Comparison of ENCODE assay signal across 18 cellular contexts in genomic region chr1:227917081-227917950, GRCh38. TPM values are rescaled to one million over a fixed set of nuclear protein-coding genes. Genes with fewer than 3 reads are reported as not detected.
A peak's percentile ranks its signal among the peaks of the same experiment; 100 is the strongest.
DNase-seq lines count a peak whose midpoint lies in the region; ATAC-seq lines count a peak whose summit lies in the region.
"Had no signal": no experiment of that assay in that cellular context is flagged by ENCODE, and none has a peak within 500 bp of the region (broad histone marks: within the 10 kb centered on the region; RNA-seq: fewer than 3 reads in every experiment).

No MANE protein-coding gene starts in this region.

- no peak for ATAC-seq in Right ventricle myocardium inferior
- ATAC-seq: foreskin keratinocyte, pancreas had no signal

- DNase-seq in Right ventricle myocardium inferior (ENCODE audit: missing footprints) (peak; percentile 61), cardiac septum (ENCODE audit: low spot score) (no peak), globus pallidus (ENCODE audit: low spot score) (peak; percentile 89), myocyte (ENCODE audit: low read depth) (peak; percentile 58), superior temporal gyrus (ENCODE audit: extremely low spot score) (peak; percentile 75), mucosa of gallbladder (ENCODE audit: low spot score) (no peak), NCI-H748 treated with DMSO at 0.1 percent for 48 hours (lab: John Stamatoyannopoulos, UW) (no peak)
- DNase-seq in activated T-cell treated with anti-CD3 and anti-CD28 coated beads, Interleukin-2, amount 50 U/mL, for 48 hours: no peak
- DNase-seq: 8988T; activated CD4-positive, alpha-beta T cell treated with anti-CD3 and anti-CD28 coated beads for 1 hour; activated effector memory CD4-positive, alpha-beta T cell treated with anti-CD3 and anti-CD28 coated beads, Interleukin-2, amount 50 U/mL, for 16 hours; foreskin keratinocyte; MM.1S; NCI-H187; stimulated activated naive CD4-positive, alpha-beta T cell; T-helper 9 cell had no signal

- intact Hi-C loops in Right ventricle myocardium inferior (cut with DNase I): no loop called here
- intact Hi-C loops in cardiac septum (cut with DNase I): no loop called here

RNA-seq across cellular contexts. Expression of gene WNT9A, which starts 30.4 kb away (rescaled TPM):
- total RNA-seq in Right ventricle myocardium inferior (0.73 TPM), cardiac septum (6.5 TPM), myocyte (6.5 and 10.6 TPM in 2 replicates), mucosa of gallbladder (2.2 TPM)
- 11.8 TPM for polyA plus RNA-seq in myocyte (2012)
- polyA plus RNA-seq: IgD-negative memory B cell had no signal

Comparison
In these comparisons a context has a peak if more than half of its experiments do, and no peak if none do; other contexts are left out.
1. DNase-seq: peak in Right ventricle myocardium inferior (single experiment), globus pallidus (single experiment), myocyte (single experiment) and superior temporal gyrus (single experiment); none in cardiac septum (single experiment), mucosa of gallbladder (single experiment), activated T-cell treated with anti-CD3 and anti-CD28 coated beads, Interleukin-2, amount 50 U/mL, for 48 hours (0 of 2) and NCI-H748 treated with DMSO at 0.1 percent for 48 hours (single experiment).